Comparison of ENCODE assay signal across 13 cellular contexts in the genomic region with DNA sequence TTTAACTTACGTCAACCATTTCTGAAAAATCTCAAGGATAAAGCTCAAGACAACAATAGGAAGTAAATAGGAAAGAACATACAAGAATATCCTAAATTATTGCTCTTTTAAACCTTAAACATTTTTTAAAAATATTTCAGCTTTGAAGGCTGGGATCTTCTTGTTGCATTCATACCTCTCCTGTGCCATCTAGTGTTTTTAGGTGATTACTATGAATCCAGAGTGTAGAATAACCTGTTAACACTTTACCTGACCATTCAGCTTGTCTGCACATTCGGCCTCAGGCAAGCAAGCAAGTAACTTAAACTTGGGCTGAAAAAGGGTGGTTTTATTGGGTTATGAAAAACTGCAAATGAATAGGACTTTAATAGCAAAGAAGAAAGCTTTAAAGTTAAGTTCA.
DNase-seq lines count a peak whose midpoint lies in the region; ATAC-seq and TF ChIP-seq lines count a peak whose summit lies in the region.
"Had no signal": no experiment of that assay in that cellular context is flagged by ENCODE, and none has a peak within 500 bp of the region (broad histone marks: within the 10 kb centered on the region; RNA-seq: fewer than 3 reads in every experiment).

No MANE protein-coding gene starts in this region.

- DNase-seq in AG10803 (ENCODE audit: low read depth): peak; percentile 24
- peak; percentile 9 for DNase-seq in astrocyte of the cerebellum (ENCODE audit: low read depth)
- no peak for DNase-seq in kidney epithelial cell (ENCODE audit: low read depth)
- DNase-seq in NCI-H510A treated with DMSO at 0.1 percent for 48 hours (lab: John Stamatoyannopoulos, UW): no peak
- DNase-seq in NCI-H524 treated with DMSO at 0.1 percent for 48 hours (lab: John Stamatoyannopoulos, UW): no peak
- no peak for DNase-seq in nucleus accumbens (lab: John Stamatoyannopoulos, UW)
- DNase-seq: activated CD4-positive, alpha-beta T cell treated with anti-CD3 and anti-CD28 coated beads for 1 hour; NCI-H1417 treated with DMSO at 0.1 percent for 48 hours; sigmoid colon; trophoblast cell had no signal

- peak; percentile 50 for TF ChIP-seq CTCF in AG10803 (conservative IDR thresholded peaks at IDR 0.05; ENCODE audit: low read length)
- peak; percentile 39 for TF ChIP-seq CTCF in astrocyte of the cerebellum (IDR thresholded peaks at IDR 0.05; ENCODE audit: low read depth, low read length, missing control alignments)
- peak; percentile 31 for TF ChIP-seq CTCF in kidney epithelial cell (IDR thresholded peaks at IDR 0.05; ENCODE audit: insufficient read depth, low read length, poor library complexity, severe bottlenecking)

- TF ChIP-seq RAD21 in Ishikawa (IDR thresholded peaks at IDR 0.05; ENCODE audit: low read depth): peak; percentile 34; the same call in 1 of the 2 replicates

- in situ Hi-C loops in astrocyte of the cerebellum (cut with HindIII; ENCODE audit: low sequenced_read_pairs): no loop called here

- no peak for TF ChIP-seq EP300 in Ishikawa (IDR thresholded peaks at IDR 0.05; ENCODE audit: borderline replicate concordance)

- H3K36me3 ChIP-seq in kidney epithelial cell (ENCODE audit: control insufficient read depth, insufficient read depth, low read length): no peaks in the 10 kb centered on the region
- H3K36me3 ChIP-seq: sigmoid colon, SJSA1 had no signal

- no peak overlapping the region for H3K4me3 ChIP-seq in AG10803 (ENCODE audit: low read length)
- no peak overlapping the region for H3K4me3 ChIP-seq in astrocyte of the cerebellum (ENCODE audit: low read depth, low read length)
- no peak overlapping the region for H3K4me3 ChIP-seq in kidney epithelial cell (ENCODE audit: low read depth, low read length)
- H3K4me3 ChIP-seq: sigmoid colon, SJSA1 had no signal

- ATAC-seq in HG03457 (IDR thresholded peaks at IDR 0.05; ENCODE audit: unreplicated experiment): no peak

- H3K27me3 ChIP-seq in kidney epithelial cell (ENCODE audit: control insufficient read depth, insufficient read depth, low read length): no peaks in the 10 kb centered on the region
- H3K27me3 ChIP-seq: sigmoid colon, SJSA1 had no signal

TF ChIP-seq in Ishikawa, 13 proteins besides CTCF, POLR2A, EP300 and RAD21:
- TF ChIP-seq ZBTB7A (IDR thresholded peaks at IDR 0.05; ENCODE audit: low read depth): no peak
- TF ChIP-seq, protein P1, sequence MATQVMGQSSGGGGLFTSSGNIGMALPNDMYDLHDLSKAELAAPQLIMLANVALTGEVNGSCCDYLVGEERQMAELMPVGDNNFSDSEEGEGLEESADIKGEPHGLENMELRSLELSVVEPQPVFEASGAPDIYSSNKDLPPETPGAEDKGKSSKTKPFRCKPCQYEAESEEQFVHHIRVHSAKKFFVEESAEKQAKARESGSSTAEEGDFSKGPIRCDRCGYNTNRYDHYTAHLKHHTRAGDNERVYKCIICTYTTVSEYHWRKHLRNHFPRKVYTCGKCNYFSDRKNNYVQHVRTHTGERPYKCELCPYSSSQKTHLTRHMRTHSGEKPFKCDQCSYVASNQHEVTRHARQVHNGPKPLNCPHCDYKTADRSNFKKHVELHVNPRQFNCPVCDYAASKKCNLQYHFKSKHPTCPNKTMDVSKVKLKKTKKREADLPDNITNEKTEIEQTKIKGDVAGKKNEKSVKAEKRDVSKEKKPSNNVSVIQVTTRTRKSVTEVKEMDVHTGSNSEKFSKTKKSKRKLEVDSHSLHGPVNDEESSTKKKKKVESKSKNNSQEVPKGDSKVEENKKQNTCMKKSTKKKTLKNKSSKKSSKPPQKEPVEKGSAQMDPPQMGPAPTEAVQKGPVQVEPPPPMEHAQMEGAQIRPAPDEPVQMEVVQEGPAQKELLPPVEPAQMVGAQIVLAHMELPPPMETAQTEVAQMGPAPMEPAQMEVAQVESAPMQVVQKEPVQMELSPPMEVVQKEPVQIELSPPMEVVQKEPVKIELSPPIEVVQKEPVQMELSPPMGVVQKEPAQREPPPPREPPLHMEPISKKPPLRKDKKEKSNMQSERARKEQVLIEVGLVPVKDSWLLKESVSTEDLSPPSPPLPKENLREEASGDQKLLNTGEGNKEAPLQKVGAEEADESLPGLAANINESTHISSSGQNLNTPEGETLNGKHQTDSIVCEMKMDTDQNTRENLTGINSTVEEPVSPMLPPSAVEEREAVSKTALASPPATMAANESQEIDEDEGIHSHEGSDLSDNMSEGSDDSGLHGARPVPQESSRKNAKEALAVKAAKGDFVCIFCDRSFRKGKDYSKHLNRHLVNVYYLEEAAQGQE (IDR thresholded peaks at IDR 0.05; ENCODE audit: low read depth): no peak
- TF ChIP-seq EGR1 (IDR thresholded peaks at IDR 0.05): no peak
- no peak for TF ChIP-seq YY1 (IDR thresholded peaks at IDR 0.05; ENCODE audit: low read depth)
- TF ChIP-seq, protein P2, sequence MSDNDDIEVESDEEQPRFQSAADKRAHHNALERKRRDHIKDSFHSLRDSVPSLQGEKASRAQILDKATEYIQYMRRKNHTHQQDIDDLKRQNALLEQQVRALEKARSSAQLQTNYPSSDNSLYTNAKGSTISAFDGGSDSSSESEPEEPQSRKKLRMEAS (IDR thresholded peaks at IDR 0.05): no peak
- TF ChIP-seq TCF12 (IDR thresholded peaks at IDR 0.05; ENCODE audit: low read depth): no peak
- TF ChIP-seq CREB1 (IDR thresholded peaks at IDR 0.05; ENCODE audit: low read depth): no peak
- no peak for TF ChIP-seq CEBPB (IDR thresholded peaks at IDR 0.05)
- TF ChIP-seq FOXM1 (IDR thresholded peaks at IDR 0.05; ENCODE audit: borderline replicate concordance, low read depth): no peak
- TF ChIP-seq, protein P3, sequence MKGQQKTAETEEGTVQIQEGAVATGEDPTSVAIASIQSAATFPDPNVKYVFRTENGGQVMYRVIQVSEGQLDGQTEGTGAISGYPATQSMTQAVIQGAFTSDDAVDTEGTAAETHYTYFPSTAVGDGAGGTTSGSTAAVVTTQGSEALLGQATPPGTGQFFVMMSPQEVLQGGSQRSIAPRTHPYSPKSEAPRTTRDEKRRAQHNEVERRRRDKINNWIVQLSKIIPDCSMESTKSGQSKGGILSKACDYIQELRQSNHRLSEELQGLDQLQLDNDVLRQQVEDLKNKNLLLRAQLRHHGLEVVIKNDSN (IDR thresholded peaks at IDR 0.05): no peak
- no peak for TF ChIP-seq TAF1 (IDR thresholded peaks at IDR 0.05; ENCODE audit: low read depth)
- TF ChIP-seq TEAD4 (IDR thresholded peaks at IDR 0.05): no peak
- TF ChIP-seq NFIC (IDR thresholded peaks at IDR 0.05): no peak

Comparison
In these comparisons a context has a peak if more than half of its experiments do, and no peak if none do; other contexts are left out.
1. DNase-seq: peak in AG10803 (single experiment) and astrocyte of the cerebellum (single experiment); none in kidney epithelial cell (single experiment), NCI-H510A treated with DMSO at 0.1 percent for 48 hours (single experiment), NCI-H524 treated with DMSO at 0.1 percent for 48 hours (single experiment) and nucleus accumbens (0 of 56).
2. Peak in every context shown above with its lines, with median percentiles within 50 percentile points of each other: CTCF ChIP-seq.